10 cellular contexts compared by ENCODE assay signal in the genomic region with DNA sequence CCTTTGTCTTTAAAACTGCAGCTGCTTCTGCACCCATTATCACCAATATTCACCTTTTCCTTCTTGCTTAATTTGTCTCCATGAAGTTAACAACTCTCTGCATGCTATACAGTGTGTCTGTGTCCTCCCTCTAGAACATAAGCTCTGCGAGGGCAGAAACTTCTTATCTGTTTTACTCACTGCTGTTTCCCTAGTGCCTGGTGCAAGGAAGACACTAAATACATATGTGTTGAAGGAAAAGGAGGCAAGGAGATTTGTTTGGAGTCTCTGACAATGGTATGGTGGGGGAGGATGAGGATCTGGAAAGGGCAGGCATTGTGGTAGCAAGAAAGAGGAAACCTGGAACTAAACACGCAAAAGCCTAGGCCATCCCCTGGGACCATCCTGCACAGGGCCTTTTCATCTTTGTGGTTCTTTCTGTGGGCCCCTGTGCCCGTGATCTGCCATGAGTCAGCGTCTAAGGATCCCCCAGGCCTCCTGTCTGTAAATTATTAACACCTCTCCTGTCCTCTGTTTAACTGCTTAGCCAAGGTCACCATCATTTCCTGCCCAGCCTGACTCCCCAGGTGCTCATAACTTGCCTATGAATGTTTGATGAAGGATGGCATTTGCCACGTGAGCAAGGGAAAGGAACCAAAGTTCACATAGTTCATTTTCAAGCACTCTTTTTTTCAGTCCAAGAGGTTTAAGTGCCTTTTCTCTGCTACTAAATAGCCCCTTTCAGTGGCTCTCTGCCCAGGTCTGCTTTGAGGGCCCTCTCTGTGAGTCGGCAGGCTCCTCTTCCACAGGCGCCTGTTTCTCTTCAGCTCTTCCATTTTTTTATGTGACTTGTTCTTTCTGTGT.
A peak's percentile ranks its signal among the peaks of the same experiment; 100 is the strongest.
DNase-seq lines count a peak whose midpoint lies in the region; ATAC-seq, FAIRE-seq and TF ChIP-seq lines count a peak whose summit lies in the region.
"Had no signal": no experiment of that assay in that cellular context is flagged by ENCODE, and none has a peak within 500 bp of the region (broad histone marks: within the 10 kb centered on the region; RNA-seq: fewer than 3 reads in every experiment).

No MANE protein-coding gene starts in this region.

- intact Hi-C loops in esophagus squamous epithelium (cut with DNase I) (no loop called here), vagina (cut with DNase I) (no loop called here)

- no peaks in the 10 kb centered on the region for H3K27me3 ChIP-seq in small intestine (ENCODE audit: control insufficient read depth in 2 of 2, insufficient read depth in 2 of 2, low read length in 2 of 2)
- no peaks in the 10 kb centered on the region for H3K27me3 ChIP-seq in esophagus squamous epithelium
- no peaks in the 10 kb centered on the region for H3K27me3 ChIP-seq in vagina

- H3K9me3 ChIP-seq in small intestine (ENCODE audit: control insufficient read depth, low read depth) (no peaks in the 10 kb centered on the region), esophagus squamous epithelium (no peaks in the 10 kb centered on the region), vagina (no peaks in the 10 kb centered on the region)

- H3K4me1 ChIP-seq in small intestine (ENCODE audit: control insufficient read depth in 2 of 2, insufficient read depth in 1 of 2, low read depth in 1 of 2, low read length in 1 of 2) (peaks cover 6 to 12% of the 10 kb centered on the region in 2 donors), esophagus squamous epithelium (peaks cover 0 to 43% (median 4%) of the 10 kb centered on the region in 3 donors), vagina (no peaks in the 10 kb centered on the region)

- H3K36me3 Mint-ChIP-seq in activated naive CD8-positive, alpha-beta T cell treated with anti-CD3 and anti-CD28 coated beads, Interleukin-2, amount 50 U/mL, for 24 hours (ENCODE audit: low read depth), result no peaks in the 10 kb centered on the region
- no peaks in the 10 kb centered on the region for H3K36me3 Mint-ChIP-seq in activated naive CD8-positive, alpha-beta T cell treated with anti-CD3 and anti-CD28 coated beads for 36 hours

- no peaks in the 10 kb centered on the region for H3K9me3 Mint-ChIP-seq in activated naive CD8-positive, alpha-beta T cell treated with anti-CD3 and anti-CD28 coated beads, Interleukin-2, amount 50 U/mL, for 24 hours
- peaks cover 2% of the 10 kb centered on the region for H3K9me3 Mint-ChIP-seq in activated naive CD8-positive, alpha-beta T cell treated with anti-CD3 and anti-CD28 coated beads for 36 hours
- H3K9me3 Mint-ChIP-seq: activated B cell treated with CpG ODN at 0.5 μM for 24 hours had no signal

- no peak overlapping the region for H3K4me3 ChIP-seq in astrocyte of the spinal cord (ENCODE audit: low read depth, low read length)
- H3K4me3 ChIP-seq in small intestine (ENCODE audit: low read depth in 1 of 2, low read length in 2 of 2), result no peak overlapping the region
- no peak overlapping the region for H3K4me3 ChIP-seq in esophagus squamous epithelium
- H3K4me3 ChIP-seq in vagina, result no peak overlapping the region

- H3K4me3 Mint-ChIP-seq in activated naive CD8-positive, alpha-beta T cell treated with anti-CD3 and anti-CD28 coated beads, Interleukin-2, amount 50 U/mL, for 24 hours, result no peak overlapping the region
- H3K4me3 Mint-ChIP-seq in activated naive CD8-positive, alpha-beta T cell treated with anti-CD3 and anti-CD28 coated beads for 36 hours, result no peak overlapping the region
- H3K4me3 Mint-ChIP-seq: activated B cell treated with CpG ODN at 0.5 μM for 24 hours, B cell had no signal

- in situ Hi-C loops in astrocyte of the spinal cord (cut with HindIII; ENCODE audit: low sequenced_read_pairs), result no loop called here

- TF ChIP-seq CTCF in astrocyte of the spinal cord (IDR thresholded peaks at IDR 0.05; ENCODE audit: low read depth, low read length) (no peak), esophagus squamous epithelium (IDR thresholded peaks at IDR 0.05) (no peak), vagina (IDR thresholded peaks at IDR 0.05) (no peak)

- no peak for DNase-seq in activated naive CD8-positive, alpha-beta T cell treated with anti-CD3 and anti-CD28 coated beads, Interleukin-2, amount 50 U/mL, for 24 hours
- no peak for DNase-seq in activated naive CD8-positive, alpha-beta T cell treated with anti-CD3 and anti-CD28 coated beads for 36 hours
- DNase-seq in astrocyte of the spinal cord (ENCODE audit: low read depth, low spot score) (peak; percentile 70), small intestine (peak; percentile 97), esophagus squamous epithelium (lab: John Stamatoyannopoulos, UW) (no peak), NCI-H1930 (lab: John Stamatoyannopoulos, UW) (no peak), vagina (ENCODE audit: extremely low spot score in 2 of 2) (no peak)
- DNase-seq: activated B cell treated with CpG ODN at 0.5 μM for 24 hours had no signal

- TF ChIP-seq POLR2A in esophagus squamous epithelium (IDR thresholded peaks at IDR 0.05) (no peak), vagina (IDR thresholded peaks at IDR 0.05) (no peak)

- peak; percentile 27 for ATAC-seq in activated naive CD8-positive, alpha-beta T cell treated with anti-CD3 and anti-CD28 coated beads, Interleukin-2, amount 50 U/mL, for 24 hours
- ATAC-seq in HG03442 (IDR thresholded peaks at IDR 0.05; ENCODE audit: unreplicated experiment), result peak; percentile 70

- no peaks in the 10 kb centered on the region for H3K4me1 Mint-ChIP-seq in activated naive CD8-positive, alpha-beta T cell treated with anti-CD3 and anti-CD28 coated beads, Interleukin-2, amount 50 U/mL, for 24 hours
- no peaks in the 10 kb centered on the region for H3K4me1 Mint-ChIP-seq in activated naive CD8-positive, alpha-beta T cell treated with anti-CD3 and anti-CD28 coated beads for 36 hours
- H3K4me1 Mint-ChIP-seq: activated B cell treated with CpG ODN at 0.5 μM for 24 hours, B cell had no signal

- H3K27me3 Mint-ChIP-seq in activated naive CD8-positive, alpha-beta T cell treated with anti-CD3 and anti-CD28 coated beads, Interleukin-2, amount 50 U/mL, for 24 hours, result peaks cover 16% of the 10 kb centered on the region
- H3K27me3 Mint-ChIP-seq in activated naive CD8-positive, alpha-beta T cell treated with anti-CD3 and anti-CD28 coated beads for 36 hours, result peaks cover 16% of the 10 kb centered on the region
- H3K27me3 Mint-ChIP-seq: activated B cell treated with CpG ODN at 0.5 μM for 24 hours had no signal

- H3K27ac ChIP-seq in small intestine (ENCODE audit: low read depth in 1 of 2, low read length in 1 of 2) (peak overlapping the region; percentile 73 to 74), esophagus squamous epithelium (no peak overlapping the region), vagina (no peak overlapping the region)

- no peaks in the 10 kb centered on the region for H3K36me3 ChIP-seq in small intestine (ENCODE audit: control insufficient read depth in 2 of 2, insufficient read depth in 2 of 2, low read length in 2 of 2)
- no peaks in the 10 kb centered on the region for H3K36me3 ChIP-seq in esophagus squamous epithelium
- H3K36me3 ChIP-seq in vagina, result no peaks in the 10 kb centered on the region

- WGBS in small intestine, 3 donors, result 13 to 38% (median 17%) methylated on average over 7 of the region's 7 CpGs
- 39 to 49% methylated on average over 7 of the region's 7 CpGs for WGBS in esophagus squamous epithelium, 2 donors

- no peak overlapping the region for H3K27ac Mint-ChIP-seq in activated naive CD8-positive, alpha-beta T cell treated with anti-CD3 and anti-CD28 coated beads, Interleukin-2, amount 50 U/mL, for 24 hours
- H3K27ac Mint-ChIP-seq in activated naive CD8-positive, alpha-beta T cell treated with anti-CD3 and anti-CD28 coated beads for 36 hours, result no peak overlapping the region
- H3K27ac Mint-ChIP-seq: activated B cell treated with CpG ODN at 0.5 μM for 24 hours, B cell had no signal

- no peak for FAIRE-seq in small intestine (lab: Jason Lieb, UNC)

Comparison
In these comparisons a context has a peak if more than half of its experiments do, and no peak if none do; other contexts are left out.
1. DNase-seq: peak in astrocyte of the spinal cord (single experiment) and small intestine (single experiment); none in activated naive CD8-positive, alpha-beta T cell treated with anti-CD3 and anti-CD28 coated beads, Interleukin-2, amount 50 U/mL, for 24 hours (single experiment), activated naive CD8-positive, alpha-beta T cell treated with anti-CD3 and anti-CD28 coated beads for 36 hours (single experiment), esophagus squamous epithelium (single experiment), NCI-H1930 (0 of 2) and vagina (0 of 2).
2. H3K27ac ChIP-seq: peak in small intestine (2 of 2); none in esophagus squamous epithelium (0 of 4) and vagina (single experiment).